ENCODE assay signal across 21 cellular contexts in the genomic region with DNA sequence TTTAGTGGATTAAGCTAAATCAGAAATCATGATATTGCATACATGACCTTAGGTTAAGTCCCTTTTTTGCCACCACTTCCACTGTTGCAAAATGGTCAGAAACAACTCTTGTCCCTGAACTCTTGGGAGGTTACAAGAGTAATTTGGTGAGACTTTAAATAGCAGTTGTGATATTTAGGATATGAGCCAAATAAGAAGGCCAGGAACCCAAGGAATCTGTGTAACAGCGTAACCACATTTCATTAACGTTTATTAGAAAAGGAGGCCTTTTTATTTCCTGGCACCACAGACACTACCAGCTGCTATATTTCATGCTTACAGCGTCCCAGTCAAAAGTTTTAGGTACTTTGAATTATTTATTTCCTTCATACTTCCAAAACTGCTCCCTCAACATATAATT.
A peak's percentile ranks its signal among the peaks of the same experiment; 100 is the strongest.
DNase-seq lines count a peak whose midpoint lies in the region; ATAC-seq and TF ChIP-seq lines count a peak whose summit lies in the region.
"Had no signal": no experiment of that assay in that cellular context is flagged by ENCODE, and none has a peak within 500 bp of the region (broad histone marks: within the 10 kb centered on the region; RNA-seq: fewer than 3 reads in every experiment).

No MANE protein-coding gene starts in this region.

- H3K9me3 ChIP-seq in mammary epithelial cell (replicated peaks; ENCODE audit: insufficient read depth, low read length): no peaks in the 10 kb centered on the region
- H3K9me3 ChIP-seq in heart right ventricle: no peaks in the 10 kb centered on the region
- no peaks in the 10 kb centered on the region for H3K9me3 ChIP-seq in aorta (ENCODE audit: control insufficient read depth, low read length)
- H3K9me3 ChIP-seq: BLaER1, MG63 had no signal

- no peak overlapping the region for H3K9ac ChIP-seq in mammary epithelial cell (ENCODE audit: insufficient read depth, low read length)
- no peak overlapping the region for H3K9ac ChIP-seq in rectal smooth muscle tissue (ENCODE audit: low read length)
- H3K9ac ChIP-seq: BLaER1 had no signal

- POLR2A ChIA-PET in MCF 10A (lab: Yijun Ruan, JAX): no interaction called here

- no TSS peak for BruUV-seq in mammary epithelial cell (replicated peaks; lab: Mats Ljungman, UMichigan)
- no TSS peak for BruUV-seq in MCF 10A (replicated peaks; lab: Mats Ljungman, UMichigan)

- no peak overlapping the region for H3K27ac Mint-ChIP-seq in MCF 10A (ENCODE audit: low read depth, unreplicated experiment)
- H3K27ac Mint-ChIP-seq in stimulated activated naive B cell treated with anti-CD40 and anti-IgM and Interleukin-4, amounts not matched to agents 10 μg/mL and 1 μg/mL and 100 μg/mL, for 72 hours: no peak overlapping the region
- H3K27ac Mint-ChIP-seq: CD4-positive, alpha-beta T cell had no signal

- no peaks in the 10 kb centered on the region for H3K4me1 Mint-ChIP-seq in MCF 10A (ENCODE audit: insufficient read depth, unreplicated experiment)
- no peaks in the 10 kb centered on the region for H3K4me1 Mint-ChIP-seq in stimulated activated naive B cell treated with anti-CD40 and anti-IgM and Interleukin-4, amounts not matched to agents 10 μg/mL and 1 μg/mL and 100 μg/mL, for 72 hours

- in situ Hi-C loops in mammary epithelial cell (cut with MboI; ENCODE audit: low sequenced_read_pairs in 2 of 2): no loop called here

- no peaks in the 10 kb centered on the region for H3K79me2 ChIP-seq in mammary epithelial cell (ENCODE audit: insufficient read depth, low read length)

- H3K27me3 Mint-ChIP-seq in MCF 10A (ENCODE audit: insufficient read depth, unreplicated experiment): no peaks in the 10 kb centered on the region
- no peaks in the 10 kb centered on the region for H3K27me3 Mint-ChIP-seq in stimulated activated naive B cell treated with anti-CD40 and anti-IgM and Interleukin-4, amounts not matched to agents 10 μg/mL and 1 μg/mL and 100 μg/mL, for 72 hours

- no peak overlapping the region for H3K4me2 ChIP-seq in mammary epithelial cell (ENCODE audit: insufficient read depth, low read depth, low read length)
- H3K4me2 ChIP-seq: BLaER1 had no signal

- no peak overlapping the region for H3K27ac ChIP-seq in mammary epithelial cell (ENCODE audit: insufficient read depth, low read depth, low read length)
- peak overlapping the region in 7 of 10 donors; percentile 15 to 68 (median 50) for H3K27ac ChIP-seq in heart right ventricle
- peak overlapping the region; percentile 27 for H3K27ac ChIP-seq in rectal smooth muscle tissue (ENCODE audit: low read depth, low read length)
- no peak overlapping the region for H3K27ac ChIP-seq in aorta (ENCODE audit: low read depth in 1 of 2, low read length in 2 of 2)
- H3K27ac ChIP-seq: 22Rv1, BLaER1, RWPE1 had no signal

- H4K20me1 ChIP-seq in mammary epithelial cell (ENCODE audit: insufficient read depth, low read length): no peaks in the 10 kb centered on the region
- H4K20me1 ChIP-seq: BLaER1 had no signal

- peaks cover 6% of the 10 kb centered on the region for H3K4me1 ChIP-seq in mammary epithelial cell (ENCODE audit: insufficient read depth, low read length)
- H3K4me1 ChIP-seq in heart right ventricle: peaks cover 0 to 18% (median 6%) of the 10 kb centered on the region in 9 donors
- H3K4me1 ChIP-seq in rectal smooth muscle tissue (ENCODE audit: control insufficient read depth, insufficient read depth, low read length): no peaks in the 10 kb centered on the region
- no peaks in the 10 kb centered on the region for H3K4me1 ChIP-seq in aorta (ENCODE audit: control insufficient read depth in 1 of 2, insufficient read depth in 2 of 2, low read length in 2 of 2)
- H3K4me1 ChIP-seq: BLaER1 had no signal

- H3K36me3 ChIP-seq in mammary epithelial cell (ENCODE audit: insufficient read depth, low read length) (no peaks in the 10 kb centered on the region), heart right ventricle (no peaks in the 10 kb centered on the region), rectal smooth muscle tissue (ENCODE audit: control insufficient read depth, insufficient read depth, low read length) (no peaks in the 10 kb centered on the region), aorta (ENCODE audit: control insufficient read depth in 1 of 2, insufficient read depth in 2 of 2, low read length in 1 of 2) (no peaks in the 10 kb centered on the region)
- H3K36me3 ChIP-seq: BLaER1, MG63 had no signal

- CTCF ChIA-PET in mammary epithelial cell (lab: Charles Lee; ENCODE audit: low non-redundant PET): no interaction called here
- CTCF ChIA-PET in MCF 10A (lab: Yijun Ruan, JAX): no interaction called here

- dilution Hi-C loops in mammary epithelial cell (cut with HindIII; ENCODE audit: low sequenced_read_pairs): no loop called here

- no peak overlapping the region for H3K4me3 ChIP-seq in mammary epithelial cell (replicated peaks in 1 of 3; ENCODE audit: insufficient read depth in 1 of 3, low read depth in 2 of 3, low read length in 3 of 3)
- H3K4me3 ChIP-seq in heart right ventricle: no peak overlapping the region
- H3K4me3 ChIP-seq in rectal smooth muscle tissue (ENCODE audit: low read length): no peak overlapping the region
- no peak overlapping the region for H3K4me3 ChIP-seq in aorta (ENCODE audit: low read length in 2 of 2)
- H3K4me3 ChIP-seq: BLaER1, MG63 had no signal

- H3K9me3 Mint-ChIP-seq in MCF 10A (ENCODE audit: unreplicated experiment): no peaks in the 10 kb centered on the region
- H3K9me3 Mint-ChIP-seq in stimulated activated naive B cell treated with anti-CD40 and anti-IgM and Interleukin-4, amounts not matched to agents 10 μg/mL and 1 μg/mL and 100 μg/mL, for 72 hours: no peaks in the 10 kb centered on the region
- H3K9me3 Mint-ChIP-seq: CD4-positive, alpha-beta T cell had no signal

- WGBS in mammary epithelial cell (ENCODE audit: low coverage, missing lambda C conversion rate): 40% methylated on average over 3 of the region's 3 CpGs
- 33 to 47% methylated on average over 3 of the region's 3 CpGs for WGBS in heart right ventricle, 2 donors
- 37 to 43% methylated on average over 3 of the region's 3 CpGs for WGBS in aorta, 2 donors

- H3K27me3 ChIP-seq in mammary epithelial cell (ENCODE audit: insufficient read depth, low read length) (no peaks in the 10 kb centered on the region), heart right ventricle (no peaks in the 10 kb centered on the region), rectal smooth muscle tissue (ENCODE audit: control insufficient read depth, insufficient read depth, low read length) (no peaks in the 10 kb centered on the region), aorta (ENCODE audit: control insufficient read depth in 1 of 2, insufficient read depth in 2 of 2, low read length in 1 of 2) (no peaks in the 10 kb centered on the region)
- H3K27me3 ChIP-seq: BLaER1, MG63 had no signal

- peak in 7 of 8 donors; percentile 25 to 81 (median 68) for ATAC-seq in heart right ventricle
- peak; percentile 47 for ATAC-seq in aorta (ENCODE audit: low FRiP score)
- ATAC-seq in stimulated activated naive B cell treated with anti-CD40 and anti-IgM and Interleukin-4, amounts not matched to agents 10 μg/mL and 1 μg/mL and 100 μg/mL, for 72 hours (replicated peaks): no peak
- no peak for ATAC-seq in GM19463 (IDR thresholded peaks at IDR 0.05; ENCODE audit: unreplicated experiment)

- no peak for TF ChIP-seq CTCF in mammary epithelial cell (conservative IDR thresholded peaks at IDR 0.05 in 1 of 2, IDR thresholded peaks at IDR 0.05 in 1 of 2; ENCODE audit: extremely low read depth in 1 of 2, insufficient read depth in 1 of 2, low read depth in 1 of 2, low read length in 2 of 2)
- no peak for TF ChIP-seq CTCF in MCF 10A (IDR thresholded peaks at IDR 0.05; ENCODE audit: unreplicated experiment)
- no peak for TF ChIP-seq CTCF in heart right ventricle (IDR thresholded peaks at IDR 0.05)

- DNase-seq in mammary epithelial cell (no peak), MCF 10A (ENCODE audit: unreplicated experiment) (no peak), heart right ventricle (no peak), aorta (no peak), NCI-H146 (lab: John Stamatoyannopoulos, UW) (no peak)
- DNase-seq in stimulated activated naive B cell treated with anti-CD40 and anti-IgM and Interleukin-4, amounts not matched to agents 10 μg/mL and 1 μg/mL and 100 μg/mL, for 72 hours: no peak
- DNase-seq: ACHN; CD4-positive, alpha-beta T cell; COR-L47; DMS79; Kasumi-1; MG63; NCI-H1417 treated with DMSO at 0.1 percent for 48 hours; NCI-H1930; NCI-H748 treated with DMSO at 0.1 percent for 48 hours; NK-92 treated with Interleukin-12 subunit alpha and Interleukin-12 subunit beta, amount 100 ng/mL, for 24 hours had no signal

- no peak overlapping the region for H3K4me3 Mint-ChIP-seq in MCF 10A (ENCODE audit: unreplicated experiment)
- H3K4me3 Mint-ChIP-seq in stimulated activated naive B cell treated with anti-CD40 and anti-IgM and Interleukin-4, amounts not matched to agents 10 μg/mL and 1 μg/mL and 100 μg/mL, for 72 hours: no peak overlapping the region
- H3K4me3 Mint-ChIP-seq: CD4-positive, alpha-beta T cell had no signal

- intact Hi-C loops in mammary epithelial cell (cut with micrococcal nuclease) (no loop called here), MCF 10A (cut with micrococcal nuclease) (no loop called here), heart right ventricle (cut with DNase I) (no loop called here), aorta (cut with DNase I) (no loop called here)

- H2AFZ ChIP-seq in mammary epithelial cell (ENCODE audit: low read depth, low read length): peak overlapping the region; percentile 25

- no peaks in the 10 kb centered on the region for H3K36me3 Mint-ChIP-seq in MCF 10A (ENCODE audit: insufficient read depth, unreplicated experiment)
- no peaks in the 10 kb centered on the region for H3K36me3 Mint-ChIP-seq in stimulated activated naive B cell treated with anti-CD40 and anti-IgM and Interleukin-4, amounts not matched to agents 10 μg/mL and 1 μg/mL and 100 μg/mL, for 72 hours

Comparison
In these comparisons a context has a peak if more than half of its experiments do, and no peak if none do; other contexts are left out.
1. H3K27ac ChIP-seq: peak in heart right ventricle (7 of 10) and rectal smooth muscle tissue (single experiment); none in mammary epithelial cell (single experiment) and aorta (0 of 2).
2. ATAC-seq: peak in heart right ventricle (7 of 8) and aorta (single experiment); none in stimulated activated naive B cell treated with anti-CD40 and anti-IgM and Interleukin-4, amounts not matched to agents 10 μg/mL and 1 μg/mL and 100 μg/mL, for 72 hours (0 of 2) and GM19463 (single experiment).